In the genomic region with DNA sequence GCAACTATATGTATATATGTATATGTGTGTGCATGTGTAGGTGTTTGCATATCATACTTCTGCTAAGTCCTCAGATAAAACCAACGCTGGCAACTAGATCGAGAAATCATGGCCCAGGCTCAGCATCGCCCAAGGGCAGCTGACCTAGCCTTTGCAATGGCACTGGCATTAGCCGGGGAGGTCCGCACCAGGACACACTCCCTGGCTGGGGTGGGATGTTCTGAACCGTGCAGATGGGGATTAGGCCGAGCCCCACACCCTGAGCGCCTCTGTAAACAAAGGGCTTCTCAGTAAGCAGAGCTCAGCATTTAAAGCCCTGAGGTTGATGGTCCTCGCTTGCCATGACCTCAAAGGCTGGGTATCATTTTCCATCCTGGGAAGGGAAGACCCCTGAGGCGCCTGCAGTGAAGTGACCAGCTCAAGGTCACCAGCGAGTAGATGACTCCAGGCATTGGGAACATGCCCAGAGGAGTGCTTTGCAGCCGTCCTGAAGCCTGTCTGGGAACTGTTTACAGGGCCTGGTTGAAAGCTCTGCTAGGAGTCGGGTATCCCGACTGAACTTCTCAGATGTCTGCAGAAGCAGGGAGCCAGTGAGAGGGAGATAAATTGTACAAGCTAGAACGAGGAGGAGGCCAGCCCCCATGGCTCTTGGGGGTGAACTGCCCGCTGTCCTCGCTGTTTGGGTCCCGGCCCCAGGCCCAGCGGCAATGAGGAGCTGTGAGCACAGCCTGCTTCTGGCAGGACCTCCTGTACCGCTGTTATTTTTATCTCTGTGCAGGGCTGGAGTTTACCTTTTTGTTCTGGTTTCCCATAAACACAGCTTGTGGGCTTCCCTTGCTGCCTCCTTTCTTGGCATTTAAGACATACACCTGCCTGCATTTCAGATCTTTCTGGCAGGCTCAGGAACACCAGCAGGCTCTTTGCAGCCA, we compare ENCODE assay signal across 1 cellular context.
TF ChIP-seq lines count a peak whose summit lies in the region.

No MANE protein-coding gene starts in this region.

TF ChIP-seq in GM23338, 12 proteins besides CTCF, POLR2A, EP300 and RAD21 (continued from another document):
- TF ChIP-seq ZNF462 (CRISPR knock-in tag; IDR thresholded peaks at IDR 0.05), result no peak
- TF ChIP-seq ETS1 (IDR thresholded peaks at IDR 0.05), result no peak
TF ChIP-seq in GM23338: peak in this region for 0.
